ENCODE assay signal across 18 cellular contexts in the genomic region with DNA sequence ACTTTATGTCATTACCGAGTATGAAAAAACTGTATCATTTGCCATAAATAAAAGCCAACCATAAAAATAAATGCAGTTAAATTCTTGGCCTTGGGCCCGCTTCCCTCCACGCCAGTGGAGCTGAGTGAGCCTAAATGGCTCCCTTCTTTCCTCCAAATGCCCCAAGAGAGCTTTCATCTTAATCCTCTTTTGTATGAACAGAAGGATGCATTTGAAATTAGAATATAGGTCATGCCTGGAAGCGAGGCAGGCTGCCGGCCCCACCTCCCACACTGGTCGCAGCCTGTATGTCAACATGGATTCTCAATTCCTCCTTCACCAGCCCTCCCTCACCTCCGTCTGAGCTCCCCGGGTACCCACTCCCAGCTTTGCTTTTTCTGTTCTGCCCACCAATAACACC.
"Had no signal": no experiment of that assay in that cellular context is flagged by ENCODE, and none has a peak within 500 bp of the region (broad histone marks: within the 10 kb centered on the region; RNA-seq: fewer than 3 reads in every experiment).

No MANE protein-coding gene starts in this region.

- H3K27ac Mint-ChIP-seq: endodermal cell had no signal

- H3K4me3 Mint-ChIP-seq: endodermal cell, neural crest cell had no signal

- DNase-seq: effector CD4-positive, alpha-beta T cell; endodermal cell; erythroblast; foreskin keratinocyte; head of caudate nucleus; left colon; left ventricle myocardium superior; mesenchymal stem cell; midbrain; ovary; right cardiac atrium; small intestine; stimulated activated CD4-positive, alpha-beta T cell treated with anti-CD3 and anti-CD28 coated beads, Interleukin-12 subunit alpha, Interleukin-12 subunit beta, amount 100 ng/mL, for 4 hours; stimulated activated naive CD4-positive, alpha-beta T cell; stomach; substantia nigra; transverse colon had no signal

- ATAC-seq: foreskin keratinocyte, left colon, left ventricle myocardium superior, right cardiac atrium had no signal

- H3K4me1 Mint-ChIP-seq: endodermal cell had no signal
